In genomic region chr5:11046160-11046559, GRCh38 we compare ENCODE assay signal across 13 cellular contexts.
A peak's percentile ranks its signal among the peaks of the same experiment; 100 is the strongest.
DNase-seq lines count a peak whose midpoint lies in the region; ATAC-seq, FAIRE-seq and TF ChIP-seq lines count a peak whose summit lies in the region.
"Had no signal": no experiment of that assay in that cellular context is flagged by ENCODE, and none has a peak within 500 bp of the region (broad histone marks: within the 10 kb centered on the region; RNA-seq: fewer than 3 reads in every experiment).

No MANE protein-coding gene starts in this region.

- 40% methylated on average over 3 of the region's 7 CpGs for WGBS in HepG2 (ENCODE audit: low lambda C conversion rate)

- no peak for TF ChIP-seq RAD21 in HepG2 (CRISPR knock-in tag; IDR thresholded peaks at IDR 0.05)

- no peak overlapping the region for H3K4me2 ChIP-seq in HepG2 (ENCODE audit: low read depth, low read length)

- H3K9me3 ChIP-seq in WERI-Rb-1 (ENCODE audit: severe bottlenecking): no peaks in the 10 kb centered on the region
- no peaks in the 10 kb centered on the region for H3K9me3 ChIP-seq in HepG2 (ENCODE audit: low read length)
- H3K9me3 ChIP-seq in tibial artery: no peaks in the 10 kb centered on the region

- H3K4me3 ChIP-seq in WERI-Rb-1 (ENCODE audit: low read depth, low read length) (peak overlapping the region; percentile 1; the same call in 1 of the 2 replicates), HepG2 (replicated peaks in 1 of 3; ENCODE audit: insufficient read depth in 1 of 3, low read depth in 2 of 3, low read length in 3 of 3) (no peak overlapping the region), tibial artery (no peak overlapping the region)

- no TSS peak for BruUV-seq in HepG2 (replicated peaks; lab: Mats Ljungman, UMichigan)

- H3K4me1 ChIP-seq in HepG2 (ENCODE audit: insufficient read depth, low read length) (peaks cover 6% of the 10 kb centered on the region; the same call in 1 of the 2 replicates), tibial artery (no peaks in the 10 kb centered on the region)

- POLR2A ChIA-PET in HepG2 (lab: Yijun Ruan, JAX): no interaction called here

- intact Hi-C loops in HepG2 (cut with micrococcal nuclease; ENCODE audit: unreplicated experiment): loop anchor here (5.0 to 10.0 kb wide), 2 partner anchors 181 to 976 kb away; no protein-coding TSS in a partner anchor
- intact Hi-C loops in tibial artery (cut with DNase I; ENCODE audit: low total_unique reads): no loop called here

- no peaks in the 10 kb centered on the region for H3K9me3 Mint-ChIP-seq in stimulated activated naive CD8-positive, alpha-beta T cell treated with anti-CD3 and anti-CD28 coated beads, Interleukin-15, amount 100 ng/mL, for 72 hours
- H3K9me3 Mint-ChIP-seq in activated T-cell treated with anti-CD3 and anti-CD28 coated beads, Interleukin-2, amount 50 U/mL, for 72 hours: no peaks in the 10 kb centered on the region

- no peaks in the 10 kb centered on the region for H3K27me3 ChIP-seq in WERI-Rb-1 (ENCODE audit: insufficient read depth, low read depth, severe bottlenecking)
- H3K27me3 ChIP-seq in HepG2 (ENCODE audit: control insufficient read depth in 1 of 2, insufficient read depth in 2 of 2, low read length in 2 of 2): no peaks in the 10 kb centered on the region
- H3K27me3 ChIP-seq in tibial artery: no peaks in the 10 kb centered on the region

- H3K27ac ChIP-seq in WERI-Rb-1: peak overlapping the region; percentile 59
- no peak overlapping the region for H3K27ac ChIP-seq in HepG2 (ENCODE audit: extremely low read length, insufficient read depth, low read length)
- H3K27ac ChIP-seq in tibial artery: no peak overlapping the region
- H3K27ac ChIP-seq: VCaP had no signal

- ATAC-seq in HepG2: peak; percentile 46; the same call in 2 of the 3 replicates
- ATAC-seq in stimulated activated naive CD8-positive, alpha-beta T cell treated with anti-CD3 and anti-CD28 coated beads, Interleukin-15, amount 100 ng/mL, for 72 hours: no peak
- ATAC-seq in activated T-cell treated with anti-CD3 and anti-CD28 coated beads, Interleukin-2, amount 50 U/mL, for 72 hours (replicated peaks in 1 of 2): no peak
- ATAC-seq: stimulated activated naive CD8-positive, alpha-beta T cell treated with anti-CD3 and anti-CD28 coated beads, Interleukin-15, Interleukin-2, amounts not matched to agents 100 U/mL and 50 U/mL, for 24 hours had no signal

- DNase-seq in Ammon's horn (ENCODE audit: low spot score) (peak; percentile 77), HT1080 (ENCODE audit: low read depth) (peak; percentile 57), WERI-Rb-1 (peak; percentile 93), HepG2 (ENCODE audit: low spot score) (no peak), tibial artery (no peak), SW 1271 (lab: John Stamatoyannopoulos, UW) (no peak)
- DNase-seq in stimulated activated naive CD8-positive, alpha-beta T cell treated with anti-CD3 and anti-CD28 coated beads, Interleukin-15, amount 100 ng/mL, for 72 hours: no peak
- no peak for DNase-seq in activated T-cell treated with anti-CD3 and anti-CD28 coated beads, Interleukin-2, amount 50 U/mL, for 72 hours
- DNase-seq: activated T-cell treated with anti-CD3 and anti-CD28 coated beads for 4 hours; stimulated activated naive CD8-positive, alpha-beta T cell treated with anti-CD3 and anti-CD28 coated beads, Interleukin-15, Interleukin-2, amounts not matched to agents 100 U/mL and 50 U/mL, for 24 hours had no signal

- no peaks in the 10 kb centered on the region for H3K4me1 Mint-ChIP-seq in stimulated activated naive CD8-positive, alpha-beta T cell treated with anti-CD3 and anti-CD28 coated beads, Interleukin-15, amount 100 ng/mL, for 72 hours
- H3K4me1 Mint-ChIP-seq in activated T-cell treated with anti-CD3 and anti-CD28 coated beads, Interleukin-2, amount 50 U/mL, for 72 hours (ENCODE audit: low read depth): no peaks in the 10 kb centered on the region

- H2AFZ ChIP-seq in HepG2 (ENCODE audit: low read length): no peak overlapping the region

- FAIRE-seq in HepG2 (lab: Jason Lieb, UNC): no peak
- FAIRE-seq: astrocyte, endometrium had no signal

- H3K4me3 Mint-ChIP-seq in stimulated activated naive CD8-positive, alpha-beta T cell treated with anti-CD3 and anti-CD28 coated beads, Interleukin-15, amount 100 ng/mL, for 72 hours: no peak overlapping the region
- H3K4me3 Mint-ChIP-seq in activated T-cell treated with anti-CD3 and anti-CD28 coated beads, Interleukin-2, amount 50 U/mL, for 72 hours: no peak overlapping the region

- in situ Hi-C loops in HepG2 (cut with HindIII; ENCODE audit: extremely low pct_ligation_motif_present, low pct_unique_long_range_greater_than_20kb): no loop called here

- peaks cover 13% of the 10 kb centered on the region for H3K27me3 Mint-ChIP-seq in stimulated activated naive CD8-positive, alpha-beta T cell treated with anti-CD3 and anti-CD28 coated beads, Interleukin-15, amount 100 ng/mL, for 72 hours
- no peaks in the 10 kb centered on the region for H3K27me3 Mint-ChIP-seq in activated T-cell treated with anti-CD3 and anti-CD28 coated beads, Interleukin-2, amount 50 U/mL, for 72 hours (ENCODE audit: low read depth)

- H3K9ac ChIP-seq in HepG2 (ENCODE audit: insufficient read depth, low read depth, low read length): no peak overlapping the region

- no peaks in the 10 kb centered on the region for H3K36me3 ChIP-seq in WERI-Rb-1
- no peaks in the 10 kb centered on the region for H3K36me3 ChIP-seq in HepG2 (replicated peaks in 1 of 2; ENCODE audit: control insufficient read depth in 1 of 2, insufficient read depth in 2 of 2, low read length in 2 of 2)
- no peaks in the 10 kb centered on the region for H3K36me3 ChIP-seq in tibial artery

- TF ChIP-seq POLR2A in HepG2 (IDR thresholded peaks at IDR 0.05; ENCODE audit: insufficient read depth in 1 of 2, low read depth in 2 of 2, low read length in 2 of 2): no peak

- H3K36me3 Mint-ChIP-seq in activated T-cell treated with anti-CD3 and anti-CD28 coated beads, Interleukin-2, amount 50 U/mL, for 72 hours (ENCODE audit: insufficient read depth in 2 of 2): no peaks in the 10 kb centered on the region

- H4K20me1 ChIP-seq in HepG2 (ENCODE audit: insufficient read depth, low read length): no peaks in the 10 kb centered on the region

- no peak overlapping the region for H3K27ac Mint-ChIP-seq in stimulated activated naive CD8-positive, alpha-beta T cell treated with anti-CD3 and anti-CD28 coated beads, Interleukin-15, amount 100 ng/mL, for 72 hours
- no peak overlapping the region for H3K27ac Mint-ChIP-seq in activated T-cell treated with anti-CD3 and anti-CD28 coated beads, Interleukin-2, amount 50 U/mL, for 72 hours

- TF ChIP-seq EP300 in HepG2 (IDR thresholded peaks at IDR 0.05; ENCODE audit: low read depth in 2 of 2, low read length in 2 of 2) (no peak), HepG2 (CRISPR knock-in tag; IDR thresholded peaks at IDR 0.05; ENCODE audit: borderline replicate concordance) (no peak)

- TF ChIP-seq CTCF in WERI-Rb-1 (IDR thresholded peaks at IDR 0.05; ENCODE audit: low read depth, low read length) (peak; percentile 89), HepG2 (CRISPR knock-in tag; IDR thresholded peaks at IDR 0.05) (peak; percentile 58), tibial artery (IDR thresholded peaks at IDR 0.05) (no peak)

- CTCF ChIA-PET in HepG2 (lab: Yijun Ruan, JAX; ENCODE audit: low intra/inter-chr PET ratio, low total read pairs): no interaction called here

- no peaks in the 10 kb centered on the region for H3K79me2 ChIP-seq in HepG2 (ENCODE audit: insufficient read depth, low read length)

TF ChIP-seq in HepG2, 621 proteins besides CTCF, POLR2A, EP300 and RAD21:
- TF ChIP-seq HDAC6 (IDR thresholded peaks at IDR 0.05; ENCODE audit: low read depth, low read length): no peak
- TF ChIP-seq NBN (conservative IDR thresholded peaks at IDR 0.05): no peak
- TF ChIP-seq ZNF619 (CRISPR knock-in tag; IDR thresholded peaks at IDR 0.05): no peak
- peak; percentile 31; the same call in 1 of the 2 replicates for TF ChIP-seq STAG1 (CRISPR knock-in tag; IDR thresholded peaks at IDR 0.05)
- TF ChIP-seq LRRFIP1 (CRISPR knock-in tag; conservative IDR thresholded peaks at IDR 0.05): no peak
- TF ChIP-seq ZNF614 (CRISPR knock-in tag; IDR thresholded peaks at IDR 0.05; ENCODE audit: borderline replicate concordance): no peak

Comparison
In these comparisons a context has a peak if more than half of its experiments do, and no peak if none do; other contexts are left out.
1. DNase-seq: peak in Ammon's horn (single experiment), HT1080 (single experiment) and WERI-Rb-1 (single experiment); none in HepG2 (single experiment), stimulated activated naive CD8-positive, alpha-beta T cell treated with anti-CD3 and anti-CD28 coated beads, Interleukin-15, amount 100 ng/mL, for 72 hours (0 of 2), activated T-cell treated with anti-CD3 and anti-CD28 coated beads, Interleukin-2, amount 50 U/mL, for 72 hours (0 of 2), tibial artery (0 of 2) and SW 1271 (0 of 2).
2. CTCF ChIP-seq: peak in WERI-Rb-1 (single experiment) and HepG2 (single experiment); none in tibial artery (0 of 2).